In the genomic region with DNA sequence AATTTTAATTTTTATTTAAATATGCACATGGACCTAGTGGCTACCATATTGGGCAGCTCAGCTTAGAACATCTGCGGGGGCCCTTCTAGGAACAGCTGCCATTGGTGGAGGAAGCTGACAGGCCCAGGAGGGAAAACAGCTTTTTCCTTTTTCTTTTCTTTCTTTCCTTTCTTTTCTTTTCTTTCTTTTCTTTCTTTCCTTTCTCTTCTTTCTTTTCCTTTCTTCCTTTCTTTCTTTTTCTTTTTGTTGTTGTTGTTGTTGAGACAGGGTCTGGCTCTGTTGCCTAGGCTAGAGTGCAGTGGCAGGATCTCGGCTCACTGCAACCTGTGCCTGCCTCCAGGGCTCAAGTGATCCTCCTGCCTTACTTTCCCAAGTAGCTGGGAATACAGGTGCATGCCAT, we compare ENCODE assay signal across 22 cellular contexts. TPM values are rescaled to one million over a fixed set of nuclear protein-coding genes. Genes with fewer than 3 reads are reported as not detected.
"Had no signal": no experiment of that assay in that cellular context is flagged by ENCODE, and none has a peak within 500 bp of the region (broad histone marks: within the 10 kb centered on the region; RNA-seq: fewer than 3 reads in every experiment).

No MANE protein-coding gene starts in this region.

- H3K36me3 ChIP-seq: MG63, SJSA1 had no signal

- H3K9me3 ChIP-seq: MG63, SJSA1 had no signal

- H3K27me3 ChIP-seq: MG63 had no signal

- H3K27ac ChIP-seq: SJSA1, SK-N-MC had no signal

- H3K4me3 ChIP-seq: MG63, SJSA1, SK-N-MC had no signal

- DNase-seq: Karpas-422, KG1, MG63, NCI-H1092, NCI-H1105 treated with DMSO at 0.1 percent for 48 hours, NCI-H1417 treated with DMSO at 0.1 percent for 48 hours, NCI-H146, NCI-H1694 treated with DMSO at 0.1 percent for 48 hours, NCI-H1930, NCI-H2081, NCI-H2107, NCI-H226, NCI-H446, NCI-H510A, NCI-H524 treated with DMSO at 0.1 percent for 48 hours, NCI-H69, NCI-H774, Right ventricle myocardium superior, RPMI8226, SIG-M5 had no signal

- H3K4me1 ChIP-seq: SJSA1 had no signal

RNA-seq across cellular contexts. Expression of a gene that starts 43.4 kb away (rescaled TPM):
- total RNA-seq: Right ventricle myocardium superior, SJSA1 had no signal
